Comparison of ENCODE assay signal across 1 cellular context in genomic region chr11:62599069-62599696, GRCh38.
TF ChIP-seq lines count a peak whose summit lies in the region.

No MANE protein-coding gene starts in this region.

TF ChIP-seq in K562, 482 proteins besides CTCF, POLR2A, EP300 and RAD21 (continued from another document and continues in another):
- TF ChIP-seq CUX1 (CRISPR knock-in tag; IDR thresholded peaks at IDR 0.05): no peak
- no peak for TF ChIP-seq ZNF239 (CRISPR knock-in tag; IDR thresholded peaks at IDR 0.05)
- no peak for TF ChIP-seq POLR3A (IDR thresholded peaks at IDR 0.05; ENCODE audit: borderline replicate concordance, extremely low read depth, insufficient read depth, insufficient read length)
- no peak for TF ChIP-seq ZNF134 (CRISPR knock-in tag; conservative IDR thresholded peaks at IDR 0.05)
- no peak for TF ChIP-seq MEF2A (IDR thresholded peaks at IDR 0.05; ENCODE audit: control insufficient read depth, low read depth, low read length)
- TF ChIP-seq FOXK2 (conservative IDR thresholded peaks at IDR 0.05 in 1 of 2, IDR thresholded peaks at IDR 0.05 in 1 of 2; ENCODE audit: low read depth in 2 of 2): peak; percentile 66 to 79; a peak in 3 of 4 replicates
- no peak for TF ChIP-seq ZNF583 (CRISPR knock-in tag; IDR thresholded peaks at IDR 0.05)
- TF ChIP-seq TBP (optimal IDR thresholded peaks at IDR 0.05; ENCODE audit: low read depth, low read length): peak; percentile 50
- TF ChIP-seq ZNF140 (CRISPR knock-in tag; IDR thresholded peaks at IDR 0.05): no peak
- no peak for TF ChIP-seq ZZZ3 (IDR thresholded peaks at IDR 0.05)
- no peak for TF ChIP-seq SMAD3 (CRISPR knock-in tag; conservative IDR thresholded peaks at IDR 0.05)
- no peak for TF ChIP-seq XRCC3 (IDR thresholded peaks at IDR 0.05)
- TF ChIP-seq GABPB1 (CRISPR knock-in tag; IDR thresholded peaks at IDR 0.05): 0 out of 2 replicates have a peak, but pooled peaks have one; percentile 37
- TF ChIP-seq MYC (IDR thresholded peaks at IDR 0.05; ENCODE audit: low read depth, low read length): peak; percentile 56; the same call in 1 of the 2 replicates
- no peak for TF ChIP-seq MYC (CRISPR knock-in tag; IDR thresholded peaks at IDR 0.05; ENCODE audit: borderline replicate concordance, low read depth)
- no peak for TF ChIP-seq SREBF1 (IDR thresholded peaks at IDR 0.05; ENCODE audit: borderline replicate concordance, low read depth, low read length)
- no peak for TF ChIP-seq PPARD (CRISPR knock-in tag; IDR thresholded peaks at IDR 0.05)
- no peak for TF ChIP-seq PURB (CRISPR knock-in tag; IDR thresholded peaks at IDR 0.05; ENCODE audit: low read depth)
- TF ChIP-seq MEIS2 (IDR thresholded peaks at IDR 0.05; ENCODE audit: partially characterized antibody): no peak
- no peak for TF ChIP-seq ATF1 (CRISPR knock-in tag; IDR thresholded peaks at IDR 0.05)
- TF ChIP-seq ATF1 (tag; IDR thresholded peaks at IDR 0.05): peak; percentile 66
- TF ChIP-seq TSHZ1 (CRISPR knock-in tag; IDR thresholded peaks at IDR 0.05): no peak
- TF ChIP-seq KDM2B (CRISPR knock-in tag; IDR thresholded peaks at IDR 0.05): no peak
- TF ChIP-seq ZNF717 (CRISPR knock-in tag; IDR thresholded peaks at IDR 0.05): no peak
- no peak for TF ChIP-seq CHAMP1 (IDR thresholded peaks at IDR 0.05)
- TF ChIP-seq ZBTB33 (CRISPR knock-in tag; IDR thresholded peaks at IDR 0.05): no peak
- TF ChIP-seq NONO (IDR thresholded peaks at IDR 0.05; ENCODE audit: low read depth in 2 of 2, low read length in 1 of 2): no peak
- TF ChIP-seq ZKSCAN1 (IDR thresholded peaks at IDR 0.05; ENCODE audit: low read depth, low read length): no peak
- TF ChIP-seq DLX4 (CRISPR knock-in tag; IDR thresholded peaks at IDR 0.05): no peak
- TF ChIP-seq ZNF75A (CRISPR knock-in tag; IDR thresholded peaks at IDR 0.05): no peak
- TF ChIP-seq ZNF212 (CRISPR knock-in tag; IDR thresholded peaks at IDR 0.05): no peak
- TF ChIP-seq FOXJ2 (tag; IDR thresholded peaks at IDR 0.05): no peak
- TF ChIP-seq TOE1 (IDR thresholded peaks at IDR 0.05; ENCODE audit: borderline replicate concordance): peak; percentile 89
- TF ChIP-seq TOE1 (CRISPR knock-in tag; IDR thresholded peaks at IDR 0.05; ENCODE audit: borderline replicate concordance, low read depth): no peak
- no peak for TF ChIP-seq ZNF354B (CRISPR knock-in tag; IDR thresholded peaks at IDR 0.05)
- no peak for TF ChIP-seq MBD1 (CRISPR knock-in tag; IDR thresholded peaks at IDR 0.05)
- no peak for TF ChIP-seq ZBTB26 (CRISPR knock-in tag; IDR thresholded peaks at IDR 0.05)
- no peak for TF ChIP-seq HSF4 (CRISPR knock-in tag; IDR thresholded peaks at IDR 0.05; ENCODE audit: borderline replicate concordance)
- TF ChIP-seq ZFP30 (CRISPR knock-in tag; IDR thresholded peaks at IDR 0.05; ENCODE audit: borderline replicate concordance): no peak
- TF ChIP-seq OTX1 (CRISPR knock-in tag; IDR thresholded peaks at IDR 0.05): no peak
- TF ChIP-seq ZBTB11 (CRISPR knock-in tag; IDR thresholded peaks at IDR 0.05): no peak
- no peak for TF ChIP-seq ZBTB1 (CRISPR knock-in tag; IDR thresholded peaks at IDR 0.05; ENCODE audit: borderline replicate concordance, low read depth)
- 0 out of 2 replicates have a peak, but pooled peaks have one; percentile 22 for TF ChIP-seq ZNF175 (CRISPR knock-in tag; IDR thresholded peaks at IDR 0.05; ENCODE audit: low read depth)
- TF ChIP-seq NFRKB (IDR thresholded peaks at IDR 0.05; ENCODE audit: low read depth): no peak; the same call in 1 of the 2 replicates
- peak; percentile 81; the same call in 1 of the 2 replicates for TF ChIP-seq NBN (IDR thresholded peaks at IDR 0.05; ENCODE audit: low read depth)
